33 cellular contexts compared by ENCODE assay signal in the genomic region with DNA sequence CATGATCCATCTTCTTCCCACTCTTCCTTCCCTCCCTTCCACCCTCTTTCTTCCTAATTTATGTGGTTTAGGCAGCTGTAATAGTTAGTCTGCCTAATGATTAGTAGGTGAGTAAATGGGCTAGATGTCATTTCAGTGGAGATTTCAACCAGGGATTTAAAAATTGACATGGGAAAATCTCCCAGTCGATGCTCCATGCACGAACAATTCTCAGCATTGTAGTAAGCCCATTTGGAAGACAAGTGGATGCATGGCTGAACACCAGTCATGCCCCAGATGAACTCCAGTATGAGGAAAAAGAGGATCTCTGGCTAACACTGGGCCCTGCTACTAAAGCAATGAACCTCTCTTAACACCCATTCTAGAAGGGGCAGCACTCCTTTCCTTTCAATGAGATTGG. TPM values are rescaled to one million over a fixed set of nuclear protein-coding genes. Genes with fewer than 3 reads are reported as not detected.
"Had no signal": no experiment of that assay in that cellular context is flagged by ENCODE, and none has a peak within 500 bp of the region (broad histone marks: within the 10 kb centered on the region; RNA-seq: fewer than 3 reads in every experiment).

No MANE protein-coding gene starts in this region.

- H3K27ac ChIP-seq: brain microvascular endothelial cell, Peyer's patch, SJSA1 had no signal

- H3K27me3 ChIP-seq: brain microvascular endothelial cell, Peyer's patch had no signal

- H3K9me3 ChIP-seq: Peyer's patch, SJSA1, SK-N-SH had no signal

- DNase-seq: activated CD4-positive, alpha-beta T cell treated with anti-CD3 and anti-CD28 coated beads, Interleukin-2, amount 10 ng/mL, durations not matched to agents 24 days and 14 days; activated CD4-positive, alpha-beta T cell treated with anti-CD3 and anti-CD28 coated beads, Interleukin-2, amount 50 U/mL, for 4 hours; activated CD8-positive, alpha-beta T cell treated with anti-CD3 and anti-CD28 coated beads for 36 hours; activated effector memory CD4-positive, alpha-beta T cell treated with anti-CD3 and anti-CD28 coated beads, Interleukin-2, amount 50 U/mL, for 16 hours; activated naive CD4-positive, alpha-beta T cell; activated naive CD4-positive, alpha-beta T cell treated with anti-CD3 and anti-CD28 coated beads, Interleukin-2, amount 50 U/mL, for 16 hours; activated naive CD8-positive, alpha-beta T cell treated with anti-CD3 and anti-CD28 coated beads for 36 hours; activated T-cell treated with anti-CD3 and anti-CD28 coated beads, Interleukin-2, amount 50 U/mL, for 1 hour; activated T-cell treated with anti-CD3 and anti-CD28 coated beads, Interleukin-2, amount 50 U/mL, for 72 hours; amniotic stem cell; aorta; brain microvascular endothelial cell; NCI-H1092 treated with DMSO at 0.1 percent for 48 hours; NCI-H1417; NCI-H146; NCI-H187; NCI-H2029 treated with DMSO at 0.1 percent for 48 hours; NCI-H2107; NCI-H2171; NCI-H510A; NCI-H526; NCI-H748 treated with DMSO at 0.1 percent for 48 hours; NK-92 treated with Interleukin-12 subunit alpha and Interleukin-12 subunit beta, amount 100 ng/mL, for 24 hours; PC-3; Peyer's patch; RPMI8226; SHP77 treated with DMSO at 0.1 percent for 48 hours; SK-N-SH had no signal

- ATAC-seq: activated CD8-positive, alpha-beta T cell treated with anti-CD3 and anti-CD28 coated beads for 36 hours; activated T-cell treated with anti-CD3 and anti-CD28 coated beads, Interleukin-2, amount 50 U/mL, for 72 hours; activated T-helper 17 cell treated with anti-CD3 and anti-CD28 coated beads, Interleukin-2, amount 50 U/mL, for 72 hours; PC-3 had no signal

- H3K36me3 ChIP-seq: brain microvascular endothelial cell, Peyer's patch, SJSA1 had no signal

- H3K4me1 ChIP-seq: Peyer's patch, SJSA1 had no signal

- H3K4me3 ChIP-seq: Peyer's patch, SJSA1 had no signal

- FAIRE-seq: TTC549 had no signal

RNA-seq across cellular contexts. Expression of a gene that starts 25.3 kb away (rescaled TPM):
- total RNA-seq: SJSA1 had no signal

RNA-seq across cellular contexts. Expression of a gene that starts 37.9 kb away (rescaled TPM):
- total RNA-seq: activated CD4-positive, alpha-beta T cell treated with anti-CD3 and anti-CD28 coated beads, Interleukin-2, amount 10 ng/mL, durations not matched to agents 24 days and 14 days; activated CD8-positive, alpha-beta memory T cell treated with anti-CD3 and anti-CD28 coated beads for 36 hours; activated CD8-positive, alpha-beta T cell treated with anti-CD3 and anti-CD28 coated beads for 36 hours; activated naive CD8-positive, alpha-beta T cell treated with anti-CD3 and anti-CD28 coated beads for 36 hours; activated T-cell treated with anti-CD3 and anti-CD28 coated beads, Interleukin-2, amount 50 U/mL, for 72 hours; activated T-helper 17 cell treated with anti-CD3 and anti-CD28 coated beads, Interleukin-2, amount 50 U/mL, for 72 hours; aorta; M059J; PC-3; Peyer's patch; SJSA1 had no signal
- polyA plus RNA-seq: SK-N-SH had no signal

RNA-seq across cellular contexts. Expression of a gene that starts 52.3 kb away (rescaled TPM):
- total RNA-seq: SJSA1 had no signal
